10 cellular contexts compared by ENCODE assay signal in genomic region chr4:140609548-140610425, GRCh38. TPM values are rescaled to one million over a fixed set of nuclear protein-coding genes. Genes with fewer than 3 reads are reported as not detected.
A peak's percentile ranks its signal among the peaks of the same experiment; 100 is the strongest.
DNase-seq lines count a peak whose midpoint lies in the region; ATAC-seq and TF ChIP-seq lines count a peak whose summit lies in the region.
"Had no signal": no experiment of that assay in that cellular context is flagged by ENCODE, and none has a peak within 500 bp of the region (broad histone marks: within the 10 kb centered on the region; RNA-seq: fewer than 3 reads in every experiment).

No MANE protein-coding gene starts in this region.

- CTCF ChIA-PET in Calu3 (lab: Charles Lee): interaction anchor here (0.9 to 1.8 kb wide), 3 partner anchors 10 to 250 kb away, joined by 3 to 5 read pairs (median 5); no protein-coding TSS in a partner anchor

- H3K27me3 ChIP-seq in transverse colon: no peaks in the 10 kb centered on the region
- H3K27me3 ChIP-seq: SJSA1 had no signal

- H3K27ac ChIP-seq in transverse colon: no peak overlapping the region
- H3K27ac ChIP-seq: SJSA1 had no signal

- H3K27me3 Mint-ChIP-seq in Calu3 (ENCODE audit: unreplicated experiment) (no peaks in the 10 kb centered on the region), brain (peaks cover 6% of the 10 kb centered on the region)

- 31 to 34% methylated on average over 3 to 6 of the region's 6 CpGs for WGBS in transverse colon (ENCODE audit: low coverage in 1 of 2), 2 donors

- no peaks in the 10 kb centered on the region for H3K36me3 Mint-ChIP-seq in Calu3 (ENCODE audit: insufficient read depth, unreplicated experiment)
- H3K36me3 Mint-ChIP-seq in brain: no peaks in the 10 kb centered on the region

- H3K4me3 Mint-ChIP-seq in Calu3 (ENCODE audit: low read depth, unreplicated experiment) (no peak overlapping the region), brain (peak overlapping the region in 1 of 5 experiments; percentile 28)
- H3K4me3 Mint-ChIP-seq: naive thymus-derived CD8-positive, alpha-beta T cell had no signal

- no peaks in the 10 kb centered on the region for H3K9me3 ChIP-seq in transverse colon
- H3K9me3 ChIP-seq: SJSA1 had no signal

- no peaks in the 10 kb centered on the region for H3K4me1 Mint-ChIP-seq in Calu3 (ENCODE audit: low read depth, unreplicated experiment)
- H3K4me1 Mint-ChIP-seq in brain: peaks cover 19% of the 10 kb centered on the region

- H3K4me1 ChIP-seq in transverse colon: peaks cover 0 to 3% (median 0%) of the 10 kb centered on the region in 4 donors
- H3K4me1 ChIP-seq: SJSA1 had no signal

- no peak for TF ChIP-seq POLR2A in transverse colon (IDR thresholded peaks at IDR 0.05)

- no peak for TF ChIP-seq EP300 in transverse colon (IDR thresholded peaks at IDR 0.05; ENCODE audit: low read depth)

- TF ChIP-seq CTCF in Calu3 (IDR thresholded peaks at IDR 0.05; ENCODE audit: unreplicated experiment): no peak
- TF ChIP-seq CTCF in brain (conservative IDR thresholded peaks at IDR 0.05): peak; percentile 71 to 72
- peak in 4 of 5 experiments; percentile 31 to 49 (median 38) for TF ChIP-seq CTCF in transverse colon (IDR thresholded peaks at IDR 0.05)

- in situ Hi-C loops in transverse colon (cut with MboI; ENCODE audit: low pct_ligation_motif_present in 1 of 4, low pct_unique_long_range_greater_than_20kb in 1 of 4, low sequenced_read_pairs in 3 of 4): loop anchor here in 1 of 4 donors (10.0 kb wide), 1 partner anchor 245 kb away; no protein-coding TSS in a partner anchor

- H3K27ac Mint-ChIP-seq in Calu3 (ENCODE audit: unreplicated experiment): no peak overlapping the region
- peak overlapping the region; percentile 36 to 84 (median 83) for H3K27ac Mint-ChIP-seq in brain

- peak; percentile 81 for ATAC-seq in GM19395 (IDR thresholded peaks at IDR 0.05; ENCODE audit: unreplicated experiment)
- peak; percentile 85 for ATAC-seq in HG03457 (IDR thresholded peaks at IDR 0.05; ENCODE audit: unreplicated experiment)

- BruUV-seq in Calu3 (replicated peaks; lab: Mats Ljungman, UMichigan): no TSS peak

- H3K36me3 ChIP-seq in transverse colon: no peaks in the 10 kb centered on the region
- H3K36me3 ChIP-seq: SJSA1 had no signal

- intact Hi-C loops in Calu3 (cut with micrococcal nuclease; ENCODE audit: unreplicated experiment) (loop anchor here (5.0 kb wide), 1 partner anchor 248 kb away; no protein-coding TSS in a partner anchor), transverse colon (cut with DNase I; ENCODE audit: low total_unique reads) (loop anchor here (5.0 kb wide), 1 partner anchor 1777 kb away; no protein-coding TSS in a partner anchor)

- DNase-seq in Calu3 (peak; percentile 1), NCI-H446 treated with DMSO at 0.1 percent for 48 hours (lab: John Stamatoyannopoulos, UW) (peak; percentile 68), kidney tubule cell (ENCODE audit: low spot score) (peak; percentile 59), transverse colon (no peak), occipital lobe (lab: John Stamatoyannopoulos, UW) (no peak)

- H3K4me3 ChIP-seq in transverse colon: no peak overlapping the region
- H3K4me3 ChIP-seq: SJSA1 had no signal

- H3K9me3 Mint-ChIP-seq in Calu3 (ENCODE audit: low read depth, unreplicated experiment) (no peaks in the 10 kb centered on the region), brain (no peaks in the 10 kb centered on the region)
- H3K9me3 Mint-ChIP-seq: naive thymus-derived CD8-positive, alpha-beta T cell had no signal

RNA-seq across cellular contexts. Expression of gene UCP1, which starts 41.0 kb away (rescaled TPM):
- total RNA-seq in Calu3 (2022) (not detected in 2 replicates), transverse colon (not detected), occipital lobe (not detected)
- polyA plus RNA-seq in brain (ENCODE audit: insufficient read depth, low read depth, low replicate concordance): not detected
- total RNA-seq: naive thymus-derived CD8-positive, alpha-beta T cell; SJSA1 had no signal
- polyA plus RNA-seq: naive thymus-derived CD8-positive, alpha-beta T cell had no signal

Comparison
In these comparisons a context has a peak if more than half of its experiments do, and no peak if none do; other contexts are left out.
1. DNase-seq: peak in Calu3 (single experiment), NCI-H446 treated with DMSO at 0.1 percent for 48 hours (single experiment) and kidney tubule cell (single experiment); none in transverse colon (single experiment) and occipital lobe (single experiment).